ENCODE assay signal across 1 cellular context in genomic region chr13:27620377-27621115, GRCh38.
A peak's percentile ranks its signal among the peaks of the same experiment; 100 is the strongest.
TF ChIP-seq lines count a peak whose summit lies in the region.

LNX2 (minus strand) TSS chr13:27620529; CDS start chr13:27581703, 38,826 bp downstream.

TF ChIP-seq in GM12878, 131 proteins besides CTCF, POLR2A, EP300 and RAD21 (continued from another document and continues in another):
- TF ChIP-seq REST (IDR thresholded peaks at IDR 0.05; ENCODE audit: low read depth, low read length) (no peak), BCL11A (IDR thresholded peaks at IDR 0.05; ENCODE audit: low read depth, low read length) (no peak), ZNF207 (IDR thresholded peaks at IDR 0.05; ENCODE audit: borderline replicate concordance) (no peak; the same call in 1 of the 2 replicates), ETV6 (conservative IDR thresholded peaks at IDR 0.05 in 1 of 2, IDR thresholded peaks at IDR 0.05 in 1 of 2; ENCODE audit: borderline replicate concordance in 1 of 2, low read depth in 1 of 2) (no peak), HDAC6 (IDR thresholded peaks at IDR 0.05; ENCODE audit: unreplicated experiment) (no peak), PAX8 (IDR thresholded peaks at IDR 0.05) (no peak), NFIC (IDR thresholded peaks at IDR 0.05; ENCODE audit: low read depth, low read length) (no peak), BMI1 (IDR thresholded peaks at IDR 0.05; ENCODE audit: borderline replicate concordance) (no peak), POLR2AphosphoS5 (IDR thresholded peaks at IDR 0.05; ENCODE audit: low read length) (no peak), ZNF217 (IDR thresholded peaks at IDR 0.05) (no peak; the same call in 1 of the 2 replicates), CHD2 (IDR thresholded peaks at IDR 0.05; ENCODE audit: borderline replicate concordance, low read depth, low read length) (peak; percentile 93), MTA3 (IDR thresholded peaks at IDR 0.05; ENCODE audit: borderline replicate concordance, low read length) (no peak), SUZ12 (IDR thresholded peaks at IDR 0.05; ENCODE audit: unreplicated experiment) (no peak), FOS (IDR thresholded peaks at IDR 0.05; ENCODE audit: borderline replicate concordance, extremely low read depth, insufficient read length) (peak; percentile 50), NFYA (IDR thresholded peaks at IDR 0.05; ENCODE audit: borderline replicate concordance, low read depth, low read length) (no peak), IKZF1 (conservative IDR thresholded peaks at IDR 0.05) (peak; percentile 87), JUNB (IDR thresholded peaks at IDR 0.05) (no peak), EZH2 (IDR thresholded peaks at IDR 0.05; ENCODE audit: borderline replicate concordance, control insufficient read depth, low read depth, low read length) (no peak), POLR2AphosphoS2 (IDR thresholded peaks at IDR 0.05; ENCODE audit: low read depth, low read length) (no peak), TCF3 (IDR thresholded peaks at IDR 0.05; ENCODE audit: borderline replicate concordance, insufficient read depth, low read depth, low read length) (peak; percentile 51; the same call in 1 of the 2 replicates), BHLHE40 (IDR thresholded peaks at IDR 0.05; ENCODE audit: borderline replicate concordance in 1 of 2, low read depth in 2 of 2, low read length in 1 of 2) (peak; percentile 6 to 61; a peak in 3 of 4 replicates), POU2F2 (IDR thresholded peaks at IDR 0.05; ENCODE audit: borderline replicate concordance, low read depth, low read length) (no peak), CBFB (IDR thresholded peaks at IDR 0.05; ENCODE audit: low read depth) (no peak), NBN (IDR thresholded peaks at IDR 0.05) (0 out of 2 replicates have a peak, but pooled peaks have one; percentile 65), ZBTB11 (CRISPR knock-in tag; IDR thresholded peaks at IDR 0.05) (no peak), EGR1 (IDR thresholded peaks at IDR 0.05; ENCODE audit: borderline replicate concordance in 1 of 2, low read depth in 2 of 2, low read length in 2 of 2) (peak in 1 of 2 experiments; percentile 60; a peak in 2 of 3 replicates), SMARCA5 (IDR thresholded peaks at IDR 0.05) (0 out of 2 replicates have a peak, but pooled peaks have one; percentile 3), ATF3 (IDR thresholded peaks at IDR 0.05; ENCODE audit: borderline replicate concordance, extremely low read depth, low read depth, low read length) (no peak), JUND (IDR thresholded peaks at IDR 0.05; ENCODE audit: low read depth, low read length) (no peak)
- TF ChIP-seq, protein P1, sequence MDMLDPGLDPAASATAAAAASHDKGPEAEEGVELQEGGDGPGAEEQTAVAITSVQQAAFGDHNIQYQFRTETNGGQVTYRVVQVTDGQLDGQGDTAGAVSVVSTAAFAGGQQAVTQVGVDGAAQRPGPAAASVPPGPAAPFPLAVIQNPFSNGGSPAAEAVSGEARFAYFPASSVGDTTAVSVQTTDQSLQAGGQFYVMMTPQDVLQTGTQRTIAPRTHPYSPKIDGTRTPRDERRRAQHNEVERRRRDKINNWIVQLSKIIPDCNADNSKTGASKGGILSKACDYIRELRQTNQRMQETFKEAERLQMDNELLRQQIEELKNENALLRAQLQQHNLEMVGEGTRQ (IDR thresholded peaks at IDR 0.05; ENCODE audit: borderline replicate concordance, low read depth, low read length): no peak
- TF ChIP-seq, protein P2, sequence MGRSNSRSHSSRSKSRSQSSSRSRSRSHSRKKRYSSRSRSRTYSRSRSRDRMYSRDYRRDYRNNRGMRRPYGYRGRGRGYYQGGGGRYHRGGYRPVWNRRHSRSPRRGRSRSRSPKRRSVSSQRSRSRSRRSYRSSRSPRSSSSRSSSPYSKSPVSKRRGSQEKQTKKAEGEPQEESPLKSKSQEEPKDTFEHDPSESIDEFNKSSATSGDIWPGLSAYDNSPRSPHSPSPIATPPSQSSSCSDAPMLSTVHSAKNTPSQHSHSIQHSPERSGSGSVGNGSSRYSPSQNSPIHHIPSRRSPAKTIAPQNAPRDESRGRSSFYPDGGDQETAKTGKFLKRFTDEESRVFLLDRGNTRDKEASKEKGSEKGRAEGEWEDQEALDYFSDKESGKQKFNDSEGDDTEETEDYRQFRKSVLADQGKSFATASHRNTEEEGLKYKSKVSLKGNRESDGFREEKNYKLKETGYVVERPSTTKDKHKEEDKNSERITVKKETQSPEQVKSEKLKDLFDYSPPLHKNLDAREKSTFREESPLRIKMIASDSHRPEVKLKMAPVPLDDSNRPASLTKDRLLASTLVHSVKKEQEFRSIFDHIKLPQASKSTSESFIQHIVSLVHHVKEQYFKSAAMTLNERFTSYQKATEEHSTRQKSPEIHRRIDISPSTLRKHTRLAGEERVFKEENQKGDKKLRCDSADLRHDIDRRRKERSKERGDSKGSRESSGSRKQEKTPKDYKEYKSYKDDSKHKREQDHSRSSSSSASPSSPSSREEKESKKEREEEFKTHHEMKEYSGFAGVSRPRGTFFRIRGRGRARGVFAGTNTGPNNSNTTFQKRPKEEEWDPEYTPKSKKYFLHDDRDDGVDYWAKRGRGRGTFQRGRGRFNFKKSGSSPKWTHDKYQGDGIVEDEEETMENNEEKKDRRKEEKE (IDR thresholded peaks at IDR 0.05): no peak
- TF ChIP-seq, protein P3, sequence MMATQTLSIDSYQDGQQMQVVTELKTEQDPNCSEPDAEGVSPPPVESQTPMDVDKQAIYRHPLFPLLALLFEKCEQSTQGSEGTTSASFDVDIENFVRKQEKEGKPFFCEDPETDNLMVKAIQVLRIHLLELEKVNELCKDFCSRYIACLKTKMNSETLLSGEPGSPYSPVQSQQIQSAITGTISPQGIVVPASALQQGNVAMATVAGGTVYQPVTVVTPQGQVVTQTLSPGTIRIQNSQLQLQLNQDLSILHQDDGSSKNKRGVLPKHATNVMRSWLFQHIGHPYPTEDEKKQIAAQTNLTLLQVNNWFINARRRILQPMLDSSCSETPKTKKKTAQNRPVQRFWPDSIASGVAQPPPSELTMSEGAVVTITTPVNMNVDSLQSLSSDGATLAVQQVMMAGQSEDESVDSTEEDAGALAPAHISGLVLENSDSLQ (IDR thresholded peaks at IDR 0.05): peak; percentile 93
- TF ChIP-seq, protein P4, sequence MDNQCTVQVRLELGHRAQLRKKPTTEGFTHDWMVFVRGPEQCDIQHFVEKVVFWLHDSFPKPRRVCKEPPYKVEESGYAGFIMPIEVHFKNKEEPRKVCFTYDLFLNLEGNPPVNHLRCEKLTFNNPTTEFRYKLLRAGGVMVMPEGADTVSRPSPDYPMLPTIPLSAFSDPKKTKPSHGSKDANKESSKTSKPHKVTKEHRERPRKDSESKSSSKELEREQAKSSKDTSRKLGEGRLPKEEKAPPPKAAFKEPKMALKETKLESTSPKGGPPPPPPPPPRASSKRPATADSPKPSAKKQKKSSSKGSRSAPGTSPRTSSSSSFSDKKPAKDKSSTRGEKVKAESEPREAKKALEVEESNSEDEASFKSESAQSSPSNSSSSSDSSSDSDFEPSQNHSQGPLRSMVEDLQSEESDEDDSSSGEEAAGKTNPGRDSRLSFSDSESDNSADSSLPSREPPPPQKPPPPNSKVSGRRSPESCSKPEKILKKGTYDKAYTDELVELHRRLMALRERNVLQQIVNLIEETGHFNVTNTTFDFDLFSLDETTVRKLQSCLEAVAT (IDR thresholded peaks at IDR 0.05): 0 out of 2 replicates have a peak, but pooled peaks have one; percentile 48
- TF ChIP-seq, protein P5, sequence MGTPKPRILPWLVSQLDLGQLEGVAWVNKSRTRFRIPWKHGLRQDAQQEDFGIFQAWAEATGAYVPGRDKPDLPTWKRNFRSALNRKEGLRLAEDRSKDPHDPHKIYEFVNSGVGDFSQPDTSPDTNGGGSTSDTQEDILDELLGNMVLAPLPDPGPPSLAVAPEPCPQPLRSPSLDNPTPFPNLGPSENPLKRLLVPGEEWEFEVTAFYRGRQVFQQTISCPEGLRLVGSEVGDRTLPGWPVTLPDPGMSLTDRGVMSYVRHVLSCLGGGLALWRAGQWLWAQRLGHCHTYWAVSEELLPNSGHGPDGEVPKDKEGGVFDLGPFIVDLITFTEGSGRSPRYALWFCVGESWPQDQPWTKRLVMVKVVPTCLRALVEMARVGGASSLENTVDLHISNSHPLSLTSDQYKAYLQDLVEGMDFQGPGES (IDR thresholded peaks at IDR 0.05): peak; percentile 74
- TF ChIP-seq, protein P6, sequence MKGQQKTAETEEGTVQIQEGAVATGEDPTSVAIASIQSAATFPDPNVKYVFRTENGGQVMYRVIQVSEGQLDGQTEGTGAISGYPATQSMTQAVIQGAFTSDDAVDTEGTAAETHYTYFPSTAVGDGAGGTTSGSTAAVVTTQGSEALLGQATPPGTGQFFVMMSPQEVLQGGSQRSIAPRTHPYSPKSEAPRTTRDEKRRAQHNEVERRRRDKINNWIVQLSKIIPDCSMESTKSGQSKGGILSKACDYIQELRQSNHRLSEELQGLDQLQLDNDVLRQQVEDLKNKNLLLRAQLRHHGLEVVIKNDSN (IDR thresholded peaks at IDR 0.05; ENCODE audit: borderline replicate concordance, extremely low read length, insufficient read depth, low read depth, low read length): no peak
- TF ChIP-seq, protein P7, sequence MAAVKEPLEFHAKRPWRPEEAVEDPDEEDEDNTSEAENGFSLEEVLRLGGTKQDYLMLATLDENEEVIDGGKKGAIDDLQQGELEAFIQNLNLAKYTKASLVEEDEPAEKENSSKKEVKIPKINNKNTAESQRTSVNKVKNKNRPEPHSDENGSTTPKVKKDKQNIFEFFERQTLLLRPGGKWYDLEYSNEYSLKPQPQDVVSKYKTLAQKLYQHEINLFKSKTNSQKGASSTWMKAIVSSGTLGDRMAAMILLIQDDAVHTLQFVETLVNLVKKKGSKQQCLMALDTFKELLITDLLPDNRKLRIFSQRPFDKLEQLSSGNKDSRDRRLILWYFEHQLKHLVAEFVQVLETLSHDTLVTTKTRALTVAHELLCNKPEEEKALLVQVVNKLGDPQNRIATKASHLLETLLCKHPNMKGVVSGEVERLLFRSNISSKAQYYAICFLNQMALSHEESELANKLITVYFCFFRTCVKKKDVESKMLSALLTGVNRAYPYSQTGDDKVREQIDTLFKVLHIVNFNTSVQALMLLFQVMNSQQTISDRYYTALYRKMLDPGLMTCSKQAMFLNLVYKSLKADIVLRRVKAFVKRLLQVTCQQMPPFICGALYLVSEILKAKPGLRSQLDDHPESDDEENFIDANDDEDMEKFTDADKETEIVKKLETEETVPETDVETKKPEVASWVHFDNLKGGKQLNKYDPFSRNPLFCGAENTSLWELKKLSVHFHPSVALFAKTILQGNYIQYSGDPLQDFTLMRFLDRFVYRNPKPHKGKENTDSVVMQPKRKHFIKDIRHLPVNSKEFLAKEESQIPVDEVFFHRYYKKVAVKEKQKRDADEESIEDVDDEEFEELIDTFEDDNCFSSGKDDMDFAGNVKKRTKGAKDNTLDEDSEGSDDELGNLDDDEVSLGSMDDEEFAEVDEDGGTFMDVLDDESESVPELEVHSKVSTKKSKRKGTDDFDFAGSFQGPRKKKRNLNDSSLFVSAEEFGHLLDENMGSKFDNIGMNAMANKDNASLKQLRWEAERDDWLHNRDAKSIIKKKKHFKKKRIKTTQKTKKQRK (IDR thresholded peaks at IDR 0.05; ENCODE audit: low read depth, low read length): peak; percentile 62
